ENCODE assay signal across 20 cellular contexts in genomic region chr1:209344146-209344545, GRCh38.
DNase-seq lines count a peak whose midpoint lies in the region; ATAC-seq and TF ChIP-seq lines count a peak whose summit lies in the region.
"Had no signal": no experiment of that assay in that cellular context is flagged by ENCODE, and none has a peak within 500 bp of the region (broad histone marks: within the 10 kb centered on the region; RNA-seq: fewer than 3 reads in every experiment).

No MANE protein-coding gene starts in this region.

- POLR2A ChIA-PET in naive thymus-derived CD4-positive, alpha-beta T cell (lab: Charles Lee), result no interaction called here

- no peak for TF ChIP-seq CTCF in GM23338 (conservative IDR thresholded peaks at IDR 0.05; ENCODE audit: low read depth in 2 of 2)

- H3K9me2 ChIP-seq in GM23338 (ENCODE audit: insufficient read depth), result peaks cover 8% of the 10 kb centered on the region; the same call in 1 of the 2 replicates

- no peaks in the 10 kb centered on the region for H3K27me3 ChIP-seq in GM23338 (ENCODE audit: insufficient read depth)
- H3K27me3 ChIP-seq in naive thymus-derived CD4-positive, alpha-beta T cell (ENCODE audit: control insufficient read depth in 2 of 2, insufficient read depth in 2 of 2, low read length in 2 of 2), result no peaks in the 10 kb centered on the region
- H3K27me3 ChIP-seq: BE2C had no signal

- no peak overlapping the region for H3K4me3 ChIP-seq in GM23338
- no peak overlapping the region for H3K4me3 ChIP-seq in naive thymus-derived CD4-positive, alpha-beta T cell (ENCODE audit: low read length)
- H3K4me3 ChIP-seq: GM12878, GM23248, K562 had no signal

- H3K79me2 ChIP-seq in GM23338 (replicated peaks; ENCODE audit: insufficient read depth), result no peaks in the 10 kb centered on the region

- no peak for ATAC-seq in GM23338
- ATAC-seq in GM18861 (IDR thresholded peaks at IDR 0.05; ENCODE audit: unreplicated experiment), result no peak
- ATAC-seq in naive thymus-derived CD4-positive, alpha-beta T cell, result no peak
- ATAC-seq: GM12878, HCT116, K562 had no signal

- no peaks in the 10 kb centered on the region for H3F3A ChIP-seq in GM23338 (replicated peaks; ENCODE audit: low read depth)

- H3K27ac ChIP-seq in GM23338 (ENCODE audit: low read depth), result no peak overlapping the region
- no peak overlapping the region for H3K27ac ChIP-seq in naive thymus-derived CD4-positive, alpha-beta T cell (ENCODE audit: low read depth, low read length)
- H3K27ac ChIP-seq: GM23248, HL-60 had no signal

- peaks cover 13% of the 10 kb centered on the region for H3K4me1 Mint-ChIP-seq in GM23338
- no peaks in the 10 kb centered on the region for H3K4me1 Mint-ChIP-seq in naive thymus-derived CD4-positive, alpha-beta T cell
- H3K4me1 Mint-ChIP-seq: CD8-positive, alpha-beta memory T cell had no signal

- no peak overlapping the region for H3K27ac Mint-ChIP-seq in GM23338
- H3K27ac Mint-ChIP-seq in naive thymus-derived CD4-positive, alpha-beta T cell, result no peak overlapping the region
- H3K27ac Mint-ChIP-seq: CD4-positive, CD25-positive, alpha-beta regulatory T cell; CD8-positive, alpha-beta memory T cell; HFFc6 had no signal

- DNase-seq in GM23338 (ENCODE audit: low spot score), result no peak
- peak; percentile 72 to 90 for DNase-seq in NCI-H446 (lab: John Stamatoyannopoulos, UW)
- peak; percentile 60 for DNase-seq in cerebellum (ENCODE audit: low spot score)
- DNase-seq in activated CD4-positive, alpha-beta T cell treated with anti-CD3 and anti-CD28 coated beads for 48 hours, result no peak
- DNase-seq in naive thymus-derived CD4-positive, alpha-beta T cell, result no peak
- no peak for DNase-seq in effector CD8-positive, alpha-beta T cell (lab: John Stamatoyannopoulos, UW)
- DNase-seq: ACHN; BE2C; CD4-positive, CD25-positive, alpha-beta regulatory T cell; CD8-positive, alpha-beta memory T cell; COR-L47; DMS79 treated with DMSO at 0.1 percent for 48 hours; GM23248; H7; HFFc6 had no signal

- H3K36me3 ChIP-seq in GM23338 (ENCODE audit: insufficient read depth), result no peaks in the 10 kb centered on the region
- no peaks in the 10 kb centered on the region for H3K36me3 ChIP-seq in naive thymus-derived CD4-positive, alpha-beta T cell (ENCODE audit: control insufficient read depth in 2 of 3, insufficient read depth in 3 of 3, low read length in 3 of 3)
- H3K36me3 ChIP-seq: BE2C had no signal

- no peaks in the 10 kb centered on the region for H3K27me3 Mint-ChIP-seq in GM23338 (ENCODE audit: insufficient read depth, low read depth, poor library complexity)
- H3K27me3 Mint-ChIP-seq in naive thymus-derived CD4-positive, alpha-beta T cell, result peaks cover 4 to 17% (median 12%) of the 10 kb centered on the region in 5 donors

- CTCF ChIA-PET in naive thymus-derived CD4-positive, alpha-beta T cell (lab: Charles Lee), result no interaction called here

- intact Hi-C loops in naive thymus-derived CD4-positive, alpha-beta T cell (cut with micrococcal nuclease), result no loop called here

- H3K9me3 ChIP-seq in naive thymus-derived CD4-positive, alpha-beta T cell (ENCODE audit: control insufficient read depth in 2 of 3, low read length in 3 of 3), result no peaks in the 10 kb centered on the region
- H3K9me3 ChIP-seq: BE2C had no signal

- 0 out of 2 replicates have a peak overlapping the region, but pooled peaks have one; percentile 18 for H2AFZ ChIP-seq in GM23338

- H3K9me3 Mint-ChIP-seq in GM23338, result no peaks in the 10 kb centered on the region
- H3K9me3 Mint-ChIP-seq in naive thymus-derived CD4-positive, alpha-beta T cell, result peaks cover 0 to 2% (median 0%) of the 10 kb centered on the region in 11 donors
- H3K9me3 Mint-ChIP-seq: HFFc6 had no signal

- no peaks in the 10 kb centered on the region for H3K36me3 Mint-ChIP-seq in GM23338 (ENCODE audit: low read depth)
- H3K36me3 Mint-ChIP-seq in naive thymus-derived CD4-positive, alpha-beta T cell, result no peaks in the 10 kb centered on the region
- H3K36me3 Mint-ChIP-seq: CD4-positive, CD25-positive, alpha-beta regulatory T cell; CD8-positive, alpha-beta memory T cell had no signal

- no peaks in the 10 kb centered on the region for H4K20me1 ChIP-seq in GM23338 (replicated peaks; ENCODE audit: insufficient read depth)

- no peaks in the 10 kb centered on the region for H3K4me1 ChIP-seq in GM23338 (ENCODE audit: insufficient read depth)
- no peaks in the 10 kb centered on the region for H3K4me1 ChIP-seq in naive thymus-derived CD4-positive, alpha-beta T cell (ENCODE audit: control insufficient read depth in 2 of 2, insufficient read depth in 2 of 2, low read length in 2 of 2)

- no peak overlapping the region for H3K4me3 Mint-ChIP-seq in GM23338
- H3K4me3 Mint-ChIP-seq in naive thymus-derived CD4-positive, alpha-beta T cell, result no peak overlapping the region
- H3K4me3 Mint-ChIP-seq: CD4-positive, CD25-positive, alpha-beta regulatory T cell; CD8-positive, alpha-beta memory T cell; HFFc6 had no signal

- H3K4me2 ChIP-seq in GM23338, result no peak overlapping the region

TF ChIP-seq in GM23338, 12 proteins besides CTCF, POLR2A, EP300 and RAD21 (continues in another document):
- TF ChIP-seq POLR2AphosphoS5 (IDR thresholded peaks at IDR 0.05; ENCODE audit: low read depth) (no peak), EZH2 (IDR thresholded peaks at IDR 0.05; ENCODE audit: low read depth, unreplicated experiment) (no peak), ETS1 (IDR thresholded peaks at IDR 0.05) (no peak), JUNB (IDR thresholded peaks at IDR 0.05; ENCODE audit: unreplicated experiment) (no peak), ZNF331 (CRISPR knock-in tag; IDR thresholded peaks at IDR 0.05; ENCODE audit: low read depth) (no peak), ZNF462 (CRISPR knock-in tag; IDR thresholded peaks at IDR 0.05) (no peak), EZH2phosphoT487 (IDR thresholded peaks at IDR 0.05; ENCODE audit: unreplicated experiment) (no peak), ZNF114 (CRISPR knock-in tag; IDR thresholded peaks at IDR 0.05) (no peak)

Comparison
In these comparisons a context has a peak if more than half of its experiments do, and no peak if none do; other contexts are left out.
1. DNase-seq: peak in NCI-H446 (2 of 2) and cerebellum (single experiment); none in GM23338 (single experiment), activated CD4-positive, alpha-beta T cell treated with anti-CD3 and anti-CD28 coated beads for 48 hours (single experiment), naive thymus-derived CD4-positive, alpha-beta T cell (0 of 9) and effector CD8-positive, alpha-beta T cell (single experiment).